Comparison of ENCODE assay signal across 10 cellular contexts in the genomic region with DNA sequence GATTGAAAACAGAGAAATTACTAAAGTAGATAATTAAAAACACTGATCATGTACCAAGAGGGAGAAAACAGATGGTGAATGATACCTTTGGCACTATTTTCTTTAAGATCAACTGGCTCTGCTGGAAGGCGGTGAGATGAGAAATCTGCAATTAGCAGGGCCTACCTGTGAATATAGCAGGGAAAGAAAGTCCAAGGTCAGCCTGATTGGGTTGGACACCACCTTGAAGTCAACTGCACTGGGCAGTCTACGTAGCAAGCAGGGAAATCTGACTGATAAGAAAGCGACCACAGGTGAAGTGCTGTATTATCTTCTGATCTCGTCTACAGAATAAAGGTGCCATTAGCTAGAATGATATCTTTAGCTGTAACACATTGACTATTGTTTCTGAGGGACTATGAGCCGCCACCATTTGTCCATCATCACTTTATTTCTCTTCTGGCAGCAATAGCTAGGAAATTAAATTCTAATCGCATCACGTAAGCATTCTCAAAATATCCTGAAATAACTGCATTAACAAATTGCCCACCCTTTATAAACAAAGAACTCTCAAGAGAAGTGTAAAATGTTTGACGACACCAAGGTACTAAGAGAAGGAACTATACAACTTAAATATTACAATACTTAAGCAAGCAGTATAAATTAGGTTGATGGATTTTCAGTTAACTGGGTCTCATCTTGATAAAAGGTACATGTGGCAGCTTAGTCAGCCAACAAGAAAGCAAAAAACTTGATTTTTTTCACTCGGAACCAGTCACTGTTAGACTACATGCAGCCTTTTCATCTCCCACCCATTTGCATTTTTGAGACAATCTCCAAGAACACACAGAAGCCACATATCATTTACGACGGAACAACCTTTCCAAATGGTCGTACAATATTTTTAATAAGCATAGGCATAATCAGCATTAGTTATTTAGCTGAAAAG. TPM values are rescaled to one million over a fixed set of nuclear protein-coding genes. Genes with fewer than 3 reads are reported as not detected.
DNase-seq lines count a peak whose midpoint lies in the region; ATAC-seq and TF ChIP-seq lines count a peak whose summit lies in the region.
"Had no signal": no experiment of that assay in that cellular context is flagged by ENCODE, and none has a peak within 500 bp of the region (broad histone marks: within the 10 kb centered on the region; RNA-seq: fewer than 3 reads in every experiment).

No MANE protein-coding gene starts in this region.

- WGBS in sigmoid colon, 2 donors: 52 to 56% methylated on average over 12 of the region's 12 CpGs

- H3K36me3 ChIP-seq in SK-N-MC (ENCODE audit: insufficient read depth, low read length) (no peaks in the 10 kb centered on the region), sigmoid colon (no peaks in the 10 kb centered on the region)

- intact Hi-C loops in sigmoid colon (cut with DNase I): loop anchor here (5.0 kb wide), 3 partner anchors 50 to 250 kb away; partner anchors contain the start of gene RFX7

- TF ChIP-seq EP300 in sigmoid colon (IDR thresholded peaks at IDR 0.05): no peak

- H3K4me1 ChIP-seq in sigmoid colon: peaks cover 0 to 23% (median 18%) of the 10 kb centered on the region in 4 donors

- ATAC-seq in HG02840 (IDR thresholded peaks at IDR 0.05; ENCODE audit: low FRiP score, unreplicated experiment) (no peak), GM18868 (IDR thresholded peaks at IDR 0.05; ENCODE audit: unreplicated experiment) (no peak)
- ATAC-seq in activated CD4-positive, CD25-positive, alpha-beta regulatory T cell treated with anti-CD3 and anti-CD28 coated beads, Interleukin-2, amount 50 U/mL, for 24 hours: no peak

- H3K27me3 ChIP-seq in sigmoid colon: no peaks in the 10 kb centered on the region

- no peak for DNase-seq in SK-N-MC (ENCODE audit: low read depth, low spot score)
- peak; percentile 11 for DNase-seq in fibroblast of mammary gland (ENCODE audit: low read depth)
- no peak for DNase-seq in sigmoid colon
- DNase-seq in COLO668 (lab: John Stamatoyannopoulos, UW; ENCODE audit: unreplicated experiment): no peak
- DNase-seq: activated CD4-positive, alpha-beta T cell treated with anti-CD3 and anti-CD28 coated beads, Interleukin-2, amount 50 U/mL, for 48 hours; stimulated activated CD4-positive, alpha-beta T cell treated with anti-CD3 and anti-CD28 coated beads, Interleukin-1b, Interleukin-23, amount 100 ng/mL, for 48 hours had no signal

- H3K27ac ChIP-seq in SK-N-MC (no peak overlapping the region), sigmoid colon (peak overlapping the region; percentile 91 to 97 (median 97))

- no peaks in the 10 kb centered on the region for H3K9me3 ChIP-seq in SK-N-MC (ENCODE audit: low read depth, low read length)
- no peaks in the 10 kb centered on the region for H3K9me3 ChIP-seq in sigmoid colon

- H3K9ac ChIP-seq in SK-N-MC (ENCODE audit: insufficient read length): peak overlapping the region; percentile 61

- H3K4me3 ChIP-seq in GM12875 (ENCODE audit: low read depth, low read length) (peak overlapping the region; percentile 75), SK-N-MC (peak overlapping the region; percentile 88), fibroblast of mammary gland (ENCODE audit: control insufficient read depth, low read depth, low read length) (peak overlapping the region; percentile 79), sigmoid colon (peak overlapping the region; percentile 81 to 92 (median 86))

- no peak for TF ChIP-seq CTCF in GM12875 (IDR thresholded peaks at IDR 0.05; ENCODE audit: borderline replicate concordance, insufficient read depth, low read depth, low read length)
- TF ChIP-seq CTCF in fibroblast of mammary gland (conservative IDR thresholded peaks at IDR 0.05; ENCODE audit: control insufficient read depth, insufficient read depth, low read depth, low read length): no peak
- TF ChIP-seq CTCF in sigmoid colon (IDR thresholded peaks at IDR 0.05): no peak

- TF ChIP-seq POLR2A in sigmoid colon (IDR thresholded peaks at IDR 0.05): no peak

RNA-seq across cellular contexts. Expression of gene NEDD4, which starts 1.3 kb away (rescaled TPM):
- total RNA-seq in sigmoid colon: 10 to 100 TPM; 19.4 to 28.6 (median 25.4) TPM
- 1 to 10 TPM; 3.2 to 4.6 (median 4.2) TPM for polyA plus RNA-seq in sigmoid colon
